Comparison of ENCODE assay signal across 18 cellular contexts in the genomic region with DNA sequence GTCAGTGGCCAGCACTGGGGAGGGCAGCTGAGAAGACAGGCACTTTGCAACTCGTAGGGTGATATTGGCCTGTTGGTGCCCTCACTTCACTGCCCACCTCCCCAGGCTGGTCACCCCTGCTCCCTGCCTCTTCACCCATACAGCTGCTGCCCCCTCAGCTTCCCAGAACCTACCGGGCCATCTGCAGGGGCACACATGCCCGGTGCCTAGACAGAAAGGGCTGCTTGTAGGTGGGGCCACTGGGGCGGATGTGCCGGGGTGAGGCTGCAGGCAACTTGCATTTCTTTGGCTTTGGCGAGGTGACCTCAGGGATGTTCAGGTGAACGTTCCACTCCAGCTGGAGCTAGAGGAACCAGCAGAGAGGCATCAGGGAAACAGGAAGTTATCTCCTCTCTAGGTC. TPM values are rescaled to one million over a fixed set of nuclear protein-coding genes. Genes with fewer than 3 reads are reported as not detected.
DNase-seq lines count a peak whose midpoint lies in the region; ATAC-seq, FAIRE-seq and TF ChIP-seq lines count a peak whose summit lies in the region.
"Had no signal": no experiment of that assay in that cellular context is flagged by ENCODE, and none has a peak within 500 bp of the region (broad histone marks: within the 10 kb centered on the region; RNA-seq: fewer than 3 reads in every experiment).

No MANE protein-coding gene starts in this region.

- TF ChIP-seq POLR2A in testis (IDR thresholded peaks at IDR 0.05) (no peak), upper lobe of left lung (IDR thresholded peaks at IDR 0.05) (no peak)

- WGBS in testis, 2 donors: 92% methylated on average over 7 of the region's 7 CpGs
- WGBS in upper lobe of left lung, 2 donors: 82 to 84% methylated on average over 3 to 7 of the region's 7 CpGs

- H3K9me3 Mint-ChIP-seq in activated CD4-positive, alpha-beta T cell treated with anti-CD3 and anti-CD28 coated beads, Interleukin-2, amount 10 ng/mL, durations not matched to agents 7 days and 5 days: peaks cover 2% of the 10 kb centered on the region
- H3K9me3 Mint-ChIP-seq in dendritic cell treated with granulocyte-macrophage colony-stimulating factor and Interleukin-4, amounts not matched to agents 40 ng/mL and 50 ng/mL, for 4 days: peaks cover 8% of the 10 kb centered on the region
- H3K9me3 Mint-ChIP-seq: CD8-positive, alpha-beta T cell had no signal

- H3K4me1 ChIP-seq in testis: peaks cover 11% of the 10 kb centered on the region
- H3K4me1 ChIP-seq in upper lobe of left lung: no peaks in the 10 kb centered on the region

- H3K36me3 Mint-ChIP-seq in activated CD4-positive, alpha-beta T cell treated with anti-CD3 and anti-CD28 coated beads, Interleukin-2, amount 10 ng/mL, durations not matched to agents 7 days and 5 days (ENCODE audit: low read depth): peaks cover 5% of the 10 kb centered on the region
- peaks cover 14% of the 10 kb centered on the region for H3K36me3 Mint-ChIP-seq in dendritic cell treated with granulocyte-macrophage colony-stimulating factor and Interleukin-4, amounts not matched to agents 40 ng/mL and 50 ng/mL, for 4 days (ENCODE audit: low read depth)

- FAIRE-seq in RCC 7860 (lab: Jason Lieb, UNC): no peak
- FAIRE-seq in D721Med (lab: Jason Lieb, UNC): no peak
- FAIRE-seq: GM12892, GM19239 had no signal

- no peaks in the 10 kb centered on the region for H3K27me3 Mint-ChIP-seq in activated CD4-positive, alpha-beta T cell treated with anti-CD3 and anti-CD28 coated beads, Interleukin-2, amount 10 ng/mL, durations not matched to agents 7 days and 5 days
- no peaks in the 10 kb centered on the region for H3K27me3 Mint-ChIP-seq in dendritic cell treated with granulocyte-macrophage colony-stimulating factor and Interleukin-4, amounts not matched to agents 40 ng/mL and 50 ng/mL, for 4 days
- H3K27me3 Mint-ChIP-seq: B cell had no signal

- H3K4me1 Mint-ChIP-seq in activated CD4-positive, alpha-beta T cell treated with anti-CD3 and anti-CD28 coated beads, Interleukin-2, amount 10 ng/mL, durations not matched to agents 7 days and 5 days: no peaks in the 10 kb centered on the region
- H3K4me1 Mint-ChIP-seq in dendritic cell treated with granulocyte-macrophage colony-stimulating factor and Interleukin-4, amounts not matched to agents 40 ng/mL and 50 ng/mL, for 4 days (ENCODE audit: low read depth): peaks cover 32% of the 10 kb centered on the region
- H3K4me1 Mint-ChIP-seq: B cell had no signal

- H3K4me3 Mint-ChIP-seq in activated CD4-positive, alpha-beta T cell treated with anti-CD3 and anti-CD28 coated beads, Interleukin-2, amount 10 ng/mL, durations not matched to agents 7 days and 5 days: no peak overlapping the region
- no peak overlapping the region for H3K4me3 Mint-ChIP-seq in dendritic cell treated with granulocyte-macrophage colony-stimulating factor and Interleukin-4, amounts not matched to agents 40 ng/mL and 50 ng/mL, for 4 days
- H3K4me3 Mint-ChIP-seq: B cell; CD8-positive, alpha-beta T cell had no signal

- H3K9me3 ChIP-seq in testis (no peaks in the 10 kb centered on the region), upper lobe of left lung (no peaks in the 10 kb centered on the region)

- no peaks in the 10 kb centered on the region for H3K27me3 ChIP-seq in testis
- no peaks in the 10 kb centered on the region for H3K27me3 ChIP-seq in upper lobe of left lung

- H3K4me3 ChIP-seq in testis: no peak overlapping the region
- H3K4me3 ChIP-seq in upper lobe of left lung: no peak overlapping the region

- no peak for TF ChIP-seq CTCF in testis (IDR thresholded peaks at IDR 0.05)
- TF ChIP-seq CTCF in upper lobe of left lung (IDR thresholded peaks at IDR 0.05): no peak
- TF ChIP-seq CTCF in D721Med (IDR thresholded peaks at IDR 0.05; ENCODE audit: insufficient read depth, missing control alignments): no peak

- no peak for DNase-seq in activated CD4-positive, alpha-beta T cell treated with anti-CD3 and anti-CD28 coated beads, Interleukin-2, amount 10 ng/mL, durations not matched to agents 7 days and 5 days
- no peak for DNase-seq in activated CD4-positive, alpha-beta T cell treated with anti-CD3 and anti-CD28 coated beads for 48 hours
- peak; percentile 81 for DNase-seq in mesenteric fat pad (ENCODE audit: low spot score)
- DNase-seq in testis: peak; percentile 4
- DNase-seq in upper lobe of left lung: no peak
- DNase-seq in RCC 7860 (ENCODE audit: low spot score): no peak
- no peak for DNase-seq in D721Med (ENCODE audit: insufficient read length, low spot score)
- DNase-seq: CD8-positive, alpha-beta T cell; COR-L47; DND-41; GDM1 had no signal

- CTCF ChIA-PET in activated CD4-positive, alpha-beta T cell treated with anti-CD3 and anti-CD28 coated beads, Interleukin-2, amount 10 ng/mL, durations not matched to agents 7 days and 5 days (lab: Charles Lee): interaction anchor here (0.6 to 1.2 kb wide), 3 partner anchors 12 to 81 kb away, joined by 3 to 4 read pairs (median 4); no protein-coding TSS in a partner anchor

- POLR2A ChIA-PET in activated CD4-positive, alpha-beta T cell treated with anti-CD3 and anti-CD28 coated beads, Interleukin-2, amount 10 ng/mL, durations not matched to agents 7 days and 5 days (lab: Charles Lee): no interaction called here

- intact Hi-C loops in dendritic cell treated with granulocyte-macrophage colony-stimulating factor and Interleukin-4, amounts not matched to agents 40 ng/mL and 50 ng/mL, for 4 days (cut with micrococcal nuclease): no loop called here
- intact Hi-C loops in testis (cut with DNase I; ENCODE audit: low total_unique reads): no loop called here

- no peak overlapping the region for H3K27ac ChIP-seq in testis
- H3K27ac ChIP-seq in upper lobe of left lung: no peak overlapping the region
- H3K27ac ChIP-seq: 22Rv1, HL-60 had no signal

- no peak for ATAC-seq in upper lobe of left lung (ENCODE audit: low FRiP score in 2 of 2)
- ATAC-seq: CD8-positive, alpha-beta T cell had no signal

- TF ChIP-seq EP300 in upper lobe of left lung (IDR thresholded peaks at IDR 0.05): no peak

- no peaks in the 10 kb centered on the region for H3K36me3 ChIP-seq in testis (ENCODE audit: low read depth, missing control alignments)
- H3K36me3 ChIP-seq in upper lobe of left lung: peaks cover 0 to 4% (median 1%) of the 10 kb centered on the region in 4 donors

- H3K27ac Mint-ChIP-seq in activated CD4-positive, alpha-beta T cell treated with anti-CD3 and anti-CD28 coated beads, Interleukin-2, amount 10 ng/mL, durations not matched to agents 7 days and 5 days: peak overlapping the region; percentile 19
- peak overlapping the region; percentile 63 for H3K27ac Mint-ChIP-seq in dendritic cell treated with granulocyte-macrophage colony-stimulating factor and Interleukin-4, amounts not matched to agents 40 ng/mL and 50 ng/mL, for 4 days
- H3K27ac Mint-ChIP-seq: B cell; CD8-positive, alpha-beta T cell had no signal

RNA-seq across cellular contexts. Expression of a gene that starts 17.2 kb away (rescaled TPM):
- total RNA-seq in activated CD4-positive, alpha-beta T cell treated with anti-CD3 and anti-CD28 coated beads, Interleukin-2, amount 10 ng/mL, durations not matched to agents 7 days and 5 days: under 1 TPM; 0.15 TPM
- total RNA-seq in mesenteric fat pad (0.55 TPM), testis (10 to 100 TPM; 54.9 to 68.6 TPM), upper lobe of left lung (1 to 10 TPM in 2 of 6 donors, under 1 TPM in 4; 0.20 to 3.1 (median 0.73) TPM)
- polyA plus RNA-seq in testis (ENCODE audit: insufficient read depth, low read depth, low replicate concordance): 178 TPM
- polyA plus RNA-seq: CD14-positive monocyte had no signal

RNA-seq across cellular contexts. Expression of a gene that starts 20.3 kb away (rescaled TPM):
- total RNA-seq in activated CD4-positive, alpha-beta T cell treated with anti-CD3 and anti-CD28 coated beads, Interleukin-2, amount 10 ng/mL, durations not matched to agents 7 days and 5 days: 10 to 100 TPM; 85.3 to 89.2 TPM
- total RNA-seq in mesenteric fat pad (35.1 TPM), testis (100 to 1,000 TPM in 1 of 2 donors, 10 to 100 TPM in 1; 95.8 to 105 TPM), upper lobe of left lung (10 to 100 TPM; 39.6 to 85.9 (median 62.7) TPM)
- polyA plus RNA-seq in testis (ENCODE audit: insufficient read depth, low read depth, low replicate concordance): 104 TPM

RNA-seq across cellular contexts. Expression of a gene that starts 35.1 kb away (rescaled TPM):
- 10 to 100 TPM; 11.6 to 11.7 TPM for total RNA-seq in activated CD4-positive, alpha-beta T cell treated with anti-CD3 and anti-CD28 coated beads, Interleukin-2, amount 10 ng/mL, durations not matched to agents 7 days and 5 days
- total RNA-seq in mesenteric fat pad (13.7 TPM), testis (10 to 100 TPM; 49.2 to 66.7 TPM), upper lobe of left lung (10 to 100 TPM; 10.8 to 63.9 (median 16.9) TPM)
- 66.8 TPM for polyA plus RNA-seq in testis (ENCODE audit: insufficient read depth, low read depth, low replicate concordance)

RNA-seq across cellular contexts. Expression of a gene that starts 49.5 kb away (rescaled TPM):
- total RNA-seq in activated CD4-positive, alpha-beta T cell treated with anti-CD3 and anti-CD28 coated beads, Interleukin-2, amount 10 ng/mL, durations not matched to agents 7 days and 5 days: 1 to 10 TPM; 1.9 to 2.3 TPM
- 0.19 TPM for total RNA-seq in mesenteric fat pad
- total RNA-seq in testis: 1 to 10 TPM; 4.5 to 8.3 TPM
- polyA plus RNA-seq in testis (ENCODE audit: insufficient read depth, low read depth, low replicate concordance): 4.5 TPM
- 10 to 100 TPM in 1 of 6 donors, 1 to 10 TPM in 4, under 1 TPM in 1; 0.37 to 19.9 (median 2.5) TPM for total RNA-seq in upper lobe of left lung

Comparison
In these comparisons a context has a peak if more than half of its experiments do, and no peak if none do; other contexts are left out.
1. DNase-seq: peak in mesenteric fat pad (single experiment) and testis (single experiment); none in activated CD4-positive, alpha-beta T cell treated with anti-CD3 and anti-CD28 coated beads, Interleukin-2, amount 10 ng/mL, durations not matched to agents 7 days and 5 days (single experiment), activated CD4-positive, alpha-beta T cell treated with anti-CD3 and anti-CD28 coated beads for 48 hours (single experiment), upper lobe of left lung (0 of 2), RCC 7860 (single experiment) and D721Med (single experiment).
2. RNA of a gene that starts 17.2 kb away (total RNA-seq): 54.9 to 68.6 TPM in testis; 0.20 to 3.1 TPM in upper lobe of left lung, 0.55 TPM in mesenteric fat pad (single experiment) and 0.15 TPM in activated CD4-positive, alpha-beta T cell treated with anti-CD3 and anti-CD28 coated beads, Interleukin-2, amount 10 ng/mL, durations not matched to agents 7 days and 5 days; every median in the first group is over 10 times any median in the second.